In the genomic region with DNA sequence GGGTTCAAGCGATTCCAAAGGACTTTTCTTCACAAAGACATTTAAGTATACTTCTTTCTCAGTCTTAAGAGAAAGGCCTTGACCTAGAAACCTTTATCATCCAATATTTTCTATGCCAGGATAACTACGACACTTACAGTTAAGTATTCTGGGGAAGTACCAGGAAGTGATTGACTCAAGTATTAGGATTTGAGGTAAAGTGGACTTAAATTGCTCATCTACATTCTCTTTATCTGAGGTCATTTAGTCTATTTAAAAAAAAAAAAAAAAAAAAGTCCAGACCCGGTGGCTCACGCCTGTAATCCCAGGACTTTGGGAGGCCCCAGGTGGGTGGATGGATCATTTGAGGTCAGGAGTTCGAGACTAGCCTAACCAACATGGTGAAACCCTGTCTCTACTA, we compare ENCODE assay signal across 15 cellular contexts.
"Had no signal": no experiment of that assay in that cellular context is flagged by ENCODE, and none has a peak within 500 bp of the region (broad histone marks: within the 10 kb centered on the region; RNA-seq: fewer than 3 reads in every experiment).

No MANE protein-coding gene starts in this region.

- H3K27me3 ChIP-seq: hepatocyte, sigmoid colon had no signal

- DNase-seq: activated CD4-positive, alpha-beta T cell treated with anti-CD3 and anti-CD28 coated beads, Interleukin-2, amount 50 U/mL, for 4 hours; activated naive CD4-positive, alpha-beta T cell; activated naive CD8-positive, alpha-beta T cell treated with anti-CD3 and anti-CD28 coated beads for 36 hours; amygdala; central memory CD4-positive, alpha-beta T cell; cortex of kidney; islet precursor cell; nephron progenitor cell; nucleus accumbens; sigmoid colon; stimulated activated CD4-positive, alpha-beta T cell treated with anti-CD3 and anti-CD28 coated beads, Interleukin-4, amount 100 ng/mL, for 24 hours; SW 1271 had no signal

- H3K4me3 ChIP-seq: hepatocyte, sigmoid colon had no signal

- H3K36me3 ChIP-seq: sigmoid colon had no signal

- ATAC-seq: esophagus mucosa; stimulated activated memory B cell treated with anti-CD40 and anti-IgM and Interleukin-4, amounts not matched to agents 10 μg/mL and 1 μg/mL and 100 μg/mL, for 72 hours had no signal
